ENCODE assay signal across 20 cellular contexts in genomic region chr7:158402471-158402870, GRCh38.
"Had no signal": no experiment of that assay in that cellular context is flagged by ENCODE, and none has a peak within 500 bp of the region (broad histone marks: within the 10 kb centered on the region; RNA-seq: fewer than 3 reads in every experiment).

No MANE protein-coding gene starts in this region.

- H3K36me3 ChIP-seq: heart right ventricle, prostate gland, thyroid gland, WERI-Rb-1 had no signal

- H3K9me3 ChIP-seq: prostate gland, thyroid gland had no signal

- FAIRE-seq: keratinocyte, TTC549 had no signal

- ATAC-seq: naive thymus-derived CD8-positive, alpha-beta T cell had no signal

- H3K27ac Mint-ChIP-seq: activated naive CD4-positive, alpha-beta T cell treated with anti-CD3 and anti-CD28 coated beads for 36 hours; activated naive CD8-positive, alpha-beta T cell treated with anti-CD3 and anti-CD28 coated beads, Interleukin-2, amount 10 ng/mL, durations not matched to agents 7 days and 5 days; activated T-cell treated with anti-CD3 and anti-CD28 coated beads, Interleukin-2, amount 50 U/mL, for 24 hours; activated T-helper 2 cell treated with anti-CD3 and anti-CD28 coated beads, Interferon-gamma antibody, Interleukin-2, Interleukin-4, amounts not matched to agents 10 μg/mL and 5 μg/mL and 100 μg/mL, durations not matched to agents 14 hours and 24 hours and 36 hours; naive thymus-derived CD8-positive, alpha-beta T cell had no signal

- H3K4me1 ChIP-seq: heart right ventricle, prostate gland, thyroid gland had no signal

- H3K36me3 Mint-ChIP-seq: activated naive CD8-positive, alpha-beta T cell treated with anti-CD3 and anti-CD28 coated beads, Interleukin-2, amount 10 ng/mL, durations not matched to agents 7 days and 5 days had no signal

- H3K4me3 Mint-ChIP-seq: activated naive CD4-positive, alpha-beta T cell treated with anti-CD3 and anti-CD28 coated beads for 36 hours; activated naive CD8-positive, alpha-beta T cell treated with anti-CD3 and anti-CD28 coated beads, Interleukin-2, amount 10 ng/mL, durations not matched to agents 7 days and 5 days; activated T-cell treated with anti-CD3 and anti-CD28 coated beads, Interleukin-2, amount 50 U/mL, for 24 hours; naive thymus-derived CD8-positive, alpha-beta T cell had no signal

- H3K27me3 Mint-ChIP-seq: activated naive CD8-positive, alpha-beta T cell treated with anti-CD3 and anti-CD28 coated beads, Interleukin-2, amount 10 ng/mL, durations not matched to agents 7 days and 5 days; activated T-cell treated with anti-CD3 and anti-CD28 coated beads, Interleukin-2, amount 50 U/mL, for 24 hours had no signal

- H3K4me3 ChIP-seq: heart right ventricle, prostate gland, thyroid gland had no signal

- DNase-seq: activated CD4-positive, alpha-beta T cell treated with anti-CD3 and anti-CD28 coated beads for 1 hour; activated CD8-positive, alpha-beta memory T cell treated with anti-CD3 and anti-CD28 coated beads for 24 hours; activated CD8-positive, alpha-beta memory T cell treated with anti-CD3 and anti-CD28 coated beads, Interleukin-2, amount 50 U/mL, for 4 hours; activated naive CD4-positive, alpha-beta T cell treated with anti-CD3 and anti-CD28 coated beads for 36 hours; activated naive CD8-positive, alpha-beta T cell treated with anti-CD3 and anti-CD28 coated beads, Interleukin-2, amount 10 ng/mL, durations not matched to agents 7 days and 5 days; activated T-cell treated with anti-CD3 and anti-CD28 coated beads, Interleukin-2, amount 50 U/mL, for 24 hours; amniotic stem cell; foreskin fibroblast; heart right ventricle; naive thymus-derived CD8-positive, alpha-beta T cell; stimulated activated CD4-positive, alpha-beta T cell treated with anti-CD3 and anti-CD28 coated beads, Interleukin-4, amount 100 ng/mL, for 24 hours; stimulated activated naive CD4-positive, alpha-beta T cell treated with Interleukin-2 at 50 U/mL for 16 hours; substantia nigra; T-helper 1 cell; thyroid gland; WERI-Rb-1 had no signal

- H3K27me3 ChIP-seq: thyroid gland had no signal

- H3K4me1 Mint-ChIP-seq: activated naive CD8-positive, alpha-beta T cell treated with anti-CD3 and anti-CD28 coated beads, Interleukin-2, amount 10 ng/mL, durations not matched to agents 7 days and 5 days; naive thymus-derived CD8-positive, alpha-beta T cell had no signal

- H3K27ac ChIP-seq: heart right ventricle, prostate gland, thyroid gland, WERI-Rb-1 had no signal
